ENCODE assay signal across 26 cellular contexts in genomic region chr6:37558158-37558557, GRCh38. TPM values are rescaled to one million over a fixed set of nuclear protein-coding genes. Genes with fewer than 3 reads are reported as not detected.
DNase-seq lines count a peak whose midpoint lies in the region; ATAC-seq and TF ChIP-seq lines count a peak whose summit lies in the region.
"Had no signal": no experiment of that assay in that cellular context is flagged by ENCODE, and none has a peak within 500 bp of the region (broad histone marks: within the 10 kb centered on the region; RNA-seq: fewer than 3 reads in every experiment).

No MANE protein-coding gene starts in this region.

- BruUV-seq in MCF 10A (replicated peaks; lab: Mats Ljungman, UMichigan), result no TSS peak

- no peak for TF ChIP-seq POLR2A in breast epithelium (IDR thresholded peaks at IDR 0.05)

- DNase-seq in MCF 10A (ENCODE audit: unreplicated experiment) (peak; percentile 52), breast epithelium (ENCODE audit: low spot score in 2 of 2) (no peak), SJCRH30 (no peak), naive B cell (peak; percentile 46), left ventricle myocardium inferior (no peak)
- DNase-seq in stimulated activated naive CD8-positive, alpha-beta T cell treated with anti-CD3 and anti-CD28 coated beads, Interleukin-15, amount 100 ng/mL, for 72 hours, result no peak
- DNase-seq: activated T-cell treated with anti-CD3 and anti-CD28 coated beads, Interleukin-2, amount 50 U/mL, for 48 hours; adrenal gland; cerebellar nuclear complex; dermis blood vessel endothelial cell; DMS153; endodermal cell; HFFc6; midbrain; naive thymus-derived CD4-positive, alpha-beta T cell; NCI-H1048; NCI-H1694; NCI-H446 treated with DMSO at 0.1 percent for 48 hours; stimulated activated CD4-positive, alpha-beta T cell treated with anti-CD3 and anti-CD28 coated beads, Interleukin-4, amount 100 ng/mL, for 1 hour; substantia nigra; T-helper 1 cell had no signal

- H3K4me3 Mint-ChIP-seq in MCF 10A (ENCODE audit: unreplicated experiment) (no peak overlapping the region), naive B cell (peak overlapping the region in 5 of 8 donors; percentile 29 to 83 (median 55))
- H3K4me3 Mint-ChIP-seq in stimulated activated naive CD8-positive, alpha-beta T cell treated with anti-CD3 and anti-CD28 coated beads, Interleukin-15, amount 100 ng/mL, for 72 hours, result no peak overlapping the region
- H3K4me3 Mint-ChIP-seq: endodermal cell, HFFc6, WTC11 had no signal

- H3K9me3 Mint-ChIP-seq in MCF 10A (ENCODE audit: unreplicated experiment) (no peaks in the 10 kb centered on the region), naive B cell (no peaks in the 10 kb centered on the region)
- H3K9me3 Mint-ChIP-seq in stimulated activated naive CD8-positive, alpha-beta T cell treated with anti-CD3 and anti-CD28 coated beads, Interleukin-15, amount 100 ng/mL, for 72 hours, result no peaks in the 10 kb centered on the region
- H3K9me3 Mint-ChIP-seq: endodermal cell, HFFc6 had no signal

- CTCF ChIA-PET in MCF 10A (lab: Yijun Ruan, JAX), result interaction anchor here (0.5 to 1.6 kb wide), 2 partner anchors 9 to 73 kb away, joined by 3 to 4 read pairs; no protein-coding TSS in a partner anchor

- H3K4me1 ChIP-seq in breast epithelium (no peaks in the 10 kb centered on the region), SJCRH30 (peaks cover 58% of the 10 kb centered on the region), left ventricle myocardium inferior (no peaks in the 10 kb centered on the region)
- H3K4me1 ChIP-seq: adrenal gland, upper lobe of left lung had no signal

- intact Hi-C loops in MCF 10A (cut with micrococcal nuclease), result no loop called here
- intact Hi-C loops in breast epithelium (cut with DNase I; ENCODE audit: low total_unique reads), result no loop called here
- intact Hi-C loops in left ventricle myocardium inferior (cut with micrococcal nuclease), result no loop called here

- H3K4me3 ChIP-seq in breast epithelium, result no peak overlapping the region
- H3K4me3 ChIP-seq in SJCRH30, result no peak overlapping the region
- H3K4me3 ChIP-seq in left ventricle myocardium inferior, result no peak overlapping the region
- H3K4me3 ChIP-seq: adrenal gland, GM23248, upper lobe of left lung had no signal

- H3K27me3 ChIP-seq in breast epithelium (no peaks in the 10 kb centered on the region), SJCRH30 (no peaks in the 10 kb centered on the region), left ventricle myocardium inferior (ENCODE audit: low read depth) (peaks cover 66% of the 10 kb centered on the region)
- H3K27me3 ChIP-seq: adrenal gland, upper lobe of left lung had no signal

- peaks cover 16% of the 10 kb centered on the region for H3K27me3 Mint-ChIP-seq in MCF 10A (ENCODE audit: insufficient read depth, unreplicated experiment)
- H3K27me3 Mint-ChIP-seq in naive B cell, result no peaks in the 10 kb centered on the region
- peaks cover 14% of the 10 kb centered on the region for H3K27me3 Mint-ChIP-seq in stimulated activated naive CD8-positive, alpha-beta T cell treated with anti-CD3 and anti-CD28 coated beads, Interleukin-15, amount 100 ng/mL, for 72 hours

- peaks cover 7% of the 10 kb centered on the region for H3K4me1 Mint-ChIP-seq in MCF 10A (ENCODE audit: insufficient read depth, unreplicated experiment)
- peaks cover 79 to 100% (median 97%) of the 10 kb centered on the region in 3 donors for H3K4me1 Mint-ChIP-seq in naive B cell
- peaks cover 70% of the 10 kb centered on the region for H3K4me1 Mint-ChIP-seq in stimulated activated naive CD8-positive, alpha-beta T cell treated with anti-CD3 and anti-CD28 coated beads, Interleukin-15, amount 100 ng/mL, for 72 hours

- POLR2A ChIA-PET in MCF 10A (lab: Yijun Ruan, JAX), result no interaction called here

- no peak overlapping the region for H3K27ac Mint-ChIP-seq in MCF 10A (ENCODE audit: low read depth, unreplicated experiment)
- H3K27ac Mint-ChIP-seq in naive B cell, result peak overlapping the region; percentile 55 to 94 (median 81)
- H3K27ac Mint-ChIP-seq in stimulated activated naive CD8-positive, alpha-beta T cell treated with anti-CD3 and anti-CD28 coated beads, Interleukin-15, amount 100 ng/mL, for 72 hours, result no peak overlapping the region
- H3K27ac Mint-ChIP-seq: endodermal cell, HFFc6, WTC11 had no signal

- H3K9me3 ChIP-seq in breast epithelium, result no peaks in the 10 kb centered on the region
- H3K9me3 ChIP-seq in SJCRH30 (replicated peaks), result no peaks in the 10 kb centered on the region
- no peaks in the 10 kb centered on the region for H3K9me3 ChIP-seq in left ventricle myocardium inferior (replicated peaks)
- H3K9me3 ChIP-seq: adrenal gland, upper lobe of left lung had no signal

- H3K36me3 ChIP-seq in breast epithelium, result no peaks in the 10 kb centered on the region
- H3K36me3 ChIP-seq in SJCRH30, result no peaks in the 10 kb centered on the region
- no peaks in the 10 kb centered on the region for H3K36me3 ChIP-seq in left ventricle myocardium inferior
- H3K36me3 ChIP-seq: adrenal gland, upper lobe of left lung had no signal

- ATAC-seq in naive B cell (ENCODE audit: low read depth in 2 of 2) (peak; percentile 4 to 15), HG02840 (IDR thresholded peaks at IDR 0.05; ENCODE audit: low FRiP score, unreplicated experiment) (no peak), GM21786 (IDR thresholded peaks at IDR 0.05; ENCODE audit: unreplicated experiment) (no peak)
- no peak for ATAC-seq in stimulated activated naive CD8-positive, alpha-beta T cell treated with anti-CD3 and anti-CD28 coated beads, Interleukin-15, amount 100 ng/mL, for 72 hours
- ATAC-seq: naive thymus-derived CD4-positive, alpha-beta T cell; WTC11 had no signal

- no peak for TF ChIP-seq CTCF in MCF 10A (IDR thresholded peaks at IDR 0.05; ENCODE audit: unreplicated experiment)
- TF ChIP-seq CTCF in breast epithelium (IDR thresholded peaks at IDR 0.05), result no peak
- no peak for TF ChIP-seq CTCF in left ventricle myocardium inferior (IDR thresholded peaks at IDR 0.05; ENCODE audit: borderline replicate concordance)

- H3K36me3 Mint-ChIP-seq in MCF 10A (ENCODE audit: insufficient read depth, unreplicated experiment) (no peaks in the 10 kb centered on the region), naive B cell (no peaks in the 10 kb centered on the region)
- H3K36me3 Mint-ChIP-seq: naive thymus-derived CD4-positive, alpha-beta T cell; WTC11 had no signal

- H3K27ac ChIP-seq in breast epithelium, result no peak overlapping the region
- H3K27ac ChIP-seq in SJCRH30, result peak overlapping the region; percentile 38; the same call in 1 of the 2 replicates
- H3K27ac ChIP-seq in left ventricle myocardium inferior (replicated peaks), result no peak overlapping the region
- H3K27ac ChIP-seq: adrenal gland, GM23248, upper lobe of left lung had no signal

RNA-seq across cellular contexts. Expression of gene CCDC167, which starts 58.5 kb away (rescaled TPM):
- total RNA-seq in MCF 10A (2022) (24.4 and 40.8 TPM in 2 replicates), breast epithelium (10 to 100 TPM; 14.1 to 39.3 (median 14.8) TPM), left ventricle myocardium inferior (28.1 TPM)
- 29.0 and 34.1 TPM in 2 replicates for total RNA-seq in SJCRH30 (2014; rRNA removed; shearing (Covaris generic))
- polyA plus RNA-seq in naive B cell (ENCODE audit: low read depth in 6 of 6), result 10 to 100 TPM; 35.2 to 61.3 (median 52.4) TPM

Comparison
In these comparisons a context has a peak if more than half of its experiments do, and no peak if none do; other contexts are left out.
1. DNase-seq: peak in MCF 10A (single experiment) and naive B cell (single experiment); none in breast epithelium (0 of 2), SJCRH30 (0 of 2), stimulated activated naive CD8-positive, alpha-beta T cell treated with anti-CD3 and anti-CD28 coated beads, Interleukin-15, amount 100 ng/mL, for 72 hours (0 of 2) and left ventricle myocardium inferior (single experiment).
2. H3K27ac Mint-ChIP-seq: peak in naive B cell (6 of 6); none in MCF 10A (single experiment) and stimulated activated naive CD8-positive, alpha-beta T cell treated with anti-CD3 and anti-CD28 coated beads, Interleukin-15, amount 100 ng/mL, for 72 hours (0 of 2).
3. H3K4me3 Mint-ChIP-seq: peak in naive B cell (5 of 8); none in MCF 10A (single experiment) and stimulated activated naive CD8-positive, alpha-beta T cell treated with anti-CD3 and anti-CD28 coated beads, Interleukin-15, amount 100 ng/mL, for 72 hours (0 of 2).
4. ATAC-seq: peak in naive B cell (2 of 2); none in stimulated activated naive CD8-positive, alpha-beta T cell treated with anti-CD3 and anti-CD28 coated beads, Interleukin-15, amount 100 ng/mL, for 72 hours (single experiment), HG02840 (single experiment) and GM21786 (single experiment).